Comparison of ENCODE assay signal across 1 cellular context in genomic region chr19:55554749-55555152, GRCh38.
TF ChIP-seq lines count a peak whose summit lies in the region.

No MANE protein-coding gene starts in this region.

TF ChIP-seq in HepG2, 621 proteins besides CTCF, POLR2A, EP300 and RAD21 (continues in another document):
- TF ChIP-seq NRL (CRISPR knock-in tag; IDR thresholded peaks at IDR 0.05; ENCODE audit: borderline replicate concordance): no peak
- no peak for TF ChIP-seq ZNF253 (CRISPR knock-in tag; IDR thresholded peaks at IDR 0.05; ENCODE audit: borderline replicate concordance)
- TF ChIP-seq MAX (IDR thresholded peaks at IDR 0.05): no peak
- TF ChIP-seq ZNF773 (CRISPR knock-in tag; IDR thresholded peaks at IDR 0.05; ENCODE audit: borderline replicate concordance): no peak
- TF ChIP-seq RXRB (CRISPR knock-in tag; IDR thresholded peaks at IDR 0.05; ENCODE audit: borderline replicate concordance): peak; percentile 54; the same call in 1 of the 2 replicates
- TF ChIP-seq ZNF83 (CRISPR knock-in tag; IDR thresholded peaks at IDR 0.05; ENCODE audit: borderline replicate concordance): no peak
- TF ChIP-seq ERF (CRISPR knock-in tag; IDR thresholded peaks at IDR 0.05): 0 out of 2 replicates have a peak, but pooled peaks have one; percentile 43
- TF ChIP-seq FUBP1 (CRISPR knock-in tag; IDR thresholded peaks at IDR 0.05; ENCODE audit: borderline replicate concordance): no peak
- peak; percentile 35; the same call in 1 of the 2 replicates for TF ChIP-seq ZNF646 (CRISPR knock-in tag; IDR thresholded peaks at IDR 0.05)
- no peak for TF ChIP-seq AGO2 (optimal IDR thresholded peaks at IDR 0.05; ENCODE audit: low read depth, low read length)
- TF ChIP-seq MLX (CRISPR knock-in tag; IDR thresholded peaks at IDR 0.05): no peak
- TF ChIP-seq REST (IDR thresholded peaks at IDR 0.05; ENCODE audit: borderline replicate concordance in 1 of 2, low read depth in 1 of 2, low read length in 2 of 2): no peak
- no peak for TF ChIP-seq ELK4 (CRISPR knock-in tag; IDR thresholded peaks at IDR 0.05; ENCODE audit: borderline replicate concordance)
- TF ChIP-seq KDM2A (CRISPR knock-in tag; IDR thresholded peaks at IDR 0.05; ENCODE audit: borderline replicate concordance, low read depth): peak; percentile 49
- TF ChIP-seq ZFX (CRISPR knock-in tag; IDR thresholded peaks at IDR 0.05; ENCODE audit: low read depth): peak; percentile 60; the same call in 1 of the 2 replicates
- TF ChIP-seq KLF12 (CRISPR knock-in tag; IDR thresholded peaks at IDR 0.05; ENCODE audit: borderline replicate concordance): no peak
- TF ChIP-seq SRY (CRISPR knock-in tag; IDR thresholded peaks at IDR 0.05): no peak
- TF ChIP-seq BCL6 (CRISPR knock-in tag; IDR thresholded peaks at IDR 0.05): peak; percentile 50
- TF ChIP-seq ZNF572 (CRISPR knock-in tag; IDR thresholded peaks at IDR 0.05): no peak
- no peak for TF ChIP-seq ZNF30 (CRISPR knock-in tag; IDR thresholded peaks at IDR 0.05)
- TF ChIP-seq FOXA3 (CRISPR knock-in tag; IDR thresholded peaks at IDR 0.05): 0 out of 2 replicates have a peak, but pooled peaks have one; percentile 24
- TF ChIP-seq ZNF549 (CRISPR knock-in tag; IDR thresholded peaks at IDR 0.05): no peak
- TF ChIP-seq ZNF749 (CRISPR knock-in tag; IDR thresholded peaks at IDR 0.05; ENCODE audit: borderline replicate concordance): no peak
- TF ChIP-seq ARID5B (CRISPR knock-in tag; IDR thresholded peaks at IDR 0.05): peak; percentile 63
- 0 out of 2 replicates have a peak, but pooled peaks have one; percentile 36 for TF ChIP-seq ZNF274 (CRISPR knock-in tag; IDR thresholded peaks at IDR 0.05)
- TF ChIP-seq KAT8 (CRISPR knock-in tag; IDR thresholded peaks at IDR 0.05): peak; percentile 73
- TF ChIP-seq ZNF614 (CRISPR knock-in tag; IDR thresholded peaks at IDR 0.05; ENCODE audit: borderline replicate concordance): peak; percentile 35; the same call in 1 of the 2 replicates
- TF ChIP-seq ETV5 (CRISPR knock-in tag; IDR thresholded peaks at IDR 0.05; ENCODE audit: borderline replicate concordance): 0 out of 2 replicates have a peak, but pooled peaks have one; percentile 13
- no peak for TF ChIP-seq ZNF10 (CRISPR knock-in tag; IDR thresholded peaks at IDR 0.05; ENCODE audit: borderline replicate concordance, low read depth)
- peak; percentile 52 for TF ChIP-seq IKZF5 (CRISPR knock-in tag; IDR thresholded peaks at IDR 0.05)
- TF ChIP-seq FOSL2 (CRISPR knock-in tag; IDR thresholded peaks at IDR 0.05): 0 out of 2 replicates have a peak, but pooled peaks have one; percentile 10
- 0 out of 2 replicates have a peak, but pooled peaks have one; percentile 27 for TF ChIP-seq ZNF205 (CRISPR knock-in tag; IDR thresholded peaks at IDR 0.05)
- no peak for TF ChIP-seq ZNF607 (CRISPR knock-in tag; IDR thresholded peaks at IDR 0.05; ENCODE audit: borderline replicate concordance)
- TF ChIP-seq PAWR (CRISPR knock-in tag; IDR thresholded peaks at IDR 0.05; ENCODE audit: borderline replicate concordance): no peak
- TF ChIP-seq ZNF660 (CRISPR knock-in tag; IDR thresholded peaks at IDR 0.05; ENCODE audit: borderline replicate concordance, low read depth): no peak
- peak; percentile 26; the same call in 1 of the 2 replicates for TF ChIP-seq HOXA3 (CRISPR knock-in tag; IDR thresholded peaks at IDR 0.05)
- no peak for TF ChIP-seq MAFK (conservative IDR thresholded peaks at IDR 0.05 in 1 of 2, IDR thresholded peaks at IDR 0.05 in 1 of 2; ENCODE audit: low read length in 2 of 2)
- TF ChIP-seq ZNF772 (CRISPR knock-in tag; IDR thresholded peaks at IDR 0.05): no peak
- no peak for TF ChIP-seq ZSCAN5A (CRISPR knock-in tag; IDR thresholded peaks at IDR 0.05; ENCODE audit: borderline replicate concordance)
- peak; percentile 21; the same call in 1 of the 2 replicates for TF ChIP-seq SP5 (CRISPR knock-in tag; IDR thresholded peaks at IDR 0.05; ENCODE audit: borderline replicate concordance, low read depth)
